ENCODE assay signal across 1 cellular context in the genomic region with DNA sequence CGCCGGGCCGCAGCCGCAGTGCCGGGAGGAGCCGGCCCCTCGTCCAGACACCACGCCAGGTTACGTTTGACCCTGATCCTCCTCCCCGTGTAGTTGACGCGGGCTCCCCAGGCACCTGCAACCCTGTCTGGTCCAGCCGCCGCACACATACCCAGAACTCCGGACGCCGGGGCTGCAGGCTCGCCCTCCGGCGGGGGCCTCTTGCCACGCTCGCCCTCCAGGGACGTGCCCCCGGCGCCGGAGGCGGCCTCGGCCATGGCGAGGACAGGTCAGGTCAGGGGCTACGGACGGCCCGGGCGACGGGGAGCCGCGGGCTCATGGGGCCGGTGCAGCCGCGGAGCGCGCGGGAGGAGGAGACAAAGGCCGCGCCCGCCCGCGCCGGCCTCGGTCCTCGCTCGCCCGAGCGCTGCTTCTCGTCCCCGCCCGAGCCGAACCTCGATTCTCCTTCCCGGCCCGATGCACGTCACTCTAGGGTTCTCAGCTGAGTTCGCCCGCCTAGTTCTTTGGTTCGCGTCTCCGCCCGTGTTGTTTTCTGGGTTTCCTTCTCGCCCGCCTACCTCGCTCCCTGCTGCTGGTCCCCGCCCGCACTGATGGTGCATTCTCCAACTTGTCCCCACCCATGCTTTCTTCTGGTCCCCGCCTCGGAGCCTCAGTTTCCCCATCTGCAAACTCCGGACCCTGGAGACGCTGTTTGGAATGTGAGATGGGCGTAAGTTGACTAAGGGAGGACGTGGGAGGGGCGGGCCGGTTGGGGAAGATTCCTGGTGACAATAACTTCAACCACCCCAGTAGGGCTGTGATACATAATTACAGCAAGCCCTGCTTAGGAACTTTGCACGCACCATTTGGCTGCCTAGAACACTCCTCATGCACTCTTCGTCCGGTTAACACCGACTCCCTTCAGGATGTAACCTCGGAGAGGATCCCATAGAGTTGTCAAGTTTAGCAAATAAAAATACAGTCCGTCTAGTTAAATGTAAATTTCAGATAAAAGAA.
TF ChIP-seq lines count a peak whose summit lies in the region.

A gene with protein sequence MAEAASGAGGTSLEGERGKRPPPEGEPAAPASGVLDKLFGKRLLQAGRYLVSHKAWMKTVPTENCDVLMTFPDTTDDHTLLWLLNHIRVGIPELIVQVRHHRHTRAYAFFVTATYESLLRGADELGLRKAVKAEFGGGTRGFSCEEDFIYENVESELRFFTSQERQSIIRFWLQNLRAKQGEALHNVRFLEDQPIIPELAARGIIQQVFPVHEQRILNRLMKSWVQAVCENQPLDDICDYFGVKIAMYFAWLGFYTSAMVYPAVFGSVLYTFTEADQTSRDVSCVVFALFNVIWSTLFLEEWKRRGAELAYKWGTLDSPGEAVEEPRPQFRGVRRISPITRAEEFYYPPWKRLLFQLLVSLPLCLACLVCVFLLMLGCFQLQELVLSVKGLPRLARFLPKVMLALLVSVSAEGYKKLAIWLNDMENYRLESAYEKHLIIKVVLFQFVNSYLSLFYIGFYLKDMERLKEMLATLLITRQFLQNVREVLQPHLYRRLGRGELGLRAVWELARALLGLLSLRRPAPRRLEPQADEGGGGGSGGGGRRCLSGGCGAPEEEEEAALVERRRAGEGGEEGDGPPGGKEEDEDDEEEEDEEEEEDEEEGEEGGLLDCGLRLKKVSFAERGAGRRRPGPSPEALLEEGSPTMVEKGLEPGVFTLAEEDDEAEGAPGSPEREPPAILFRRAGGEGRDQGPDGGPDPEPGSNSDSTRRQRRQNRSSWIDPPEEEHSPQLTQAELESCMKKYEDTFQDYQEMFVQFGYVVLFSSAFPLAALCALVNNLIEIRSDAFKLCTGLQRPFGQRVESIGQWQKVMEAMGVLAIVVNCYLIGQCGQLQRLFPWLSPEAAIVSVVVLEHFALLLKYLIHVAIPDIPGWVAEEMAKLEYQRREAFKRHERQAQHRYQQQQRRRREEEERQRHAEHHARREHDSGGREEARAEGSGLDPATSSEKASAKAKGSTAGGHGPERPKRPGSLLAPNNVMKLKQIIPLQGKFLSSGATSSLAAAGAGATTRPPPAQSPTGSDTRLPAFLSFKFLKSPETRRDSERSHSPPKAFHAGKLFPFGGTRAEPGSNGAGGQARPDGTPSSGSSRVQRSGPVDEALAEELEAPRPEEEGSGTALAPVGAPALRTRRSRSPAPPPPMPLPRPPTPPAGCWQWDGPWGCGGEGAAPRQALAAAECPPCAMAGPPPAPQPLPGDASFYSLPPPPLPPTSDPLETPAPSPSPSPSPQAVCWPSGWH (minus strand): TSS at position 442 of the 996 bp plus-strand sequence. CDS start 185 bp downstream, at position 257.

TF ChIP-seq in HEK293, 187 proteins besides CTCF, POLR2A, EP300 and RAD21 (continued from another document and continues in another):
- TF ChIP-seq OVOL3 (tag by site-specific recombination; IDR thresholded peaks at IDR 0.05) (peak; percentile 67; the same call in 1 of the 2 replicates), GLIS1 (tag by site-specific recombination; IDR thresholded peaks at IDR 0.05) (peak; percentile 75), ZNF138 (tag by site-specific recombination; IDR thresholded peaks at IDR 0.05; ENCODE audit: borderline replicate concordance) (no peak), ZBTB21 (tag by site-specific recombination; IDR thresholded peaks at IDR 0.05) (peak; percentile 93), ZNF24 (tag by site-specific recombination; IDR thresholded peaks at IDR 0.05) (peak; percentile 97), ZNF121 (tag by site-specific recombination; IDR thresholded peaks at IDR 0.05) (peak; percentile 48; the same call in 1 of the 2 replicates), ZNF768 (tag by site-specific recombination; IDR thresholded peaks at IDR 0.05) (peak; percentile 74; the same call in 1 of the 2 replicates), ZNF248 (tag by site-specific recombination; IDR thresholded peaks at IDR 0.05) (no peak), SETDB1 (IDR thresholded peaks at IDR 0.05; ENCODE audit: insufficient read length, low read length) (no peak), ZSCAN30 (tag by site-specific recombination; IDR thresholded peaks at IDR 0.05) (peak; percentile 100), ZNF843 (tag by site-specific recombination; IDR thresholded peaks at IDR 0.05) (peak; percentile 70; the same call in 1 of the 2 replicates), SCRT2 (tag by site-specific recombination; IDR thresholded peaks at IDR 0.05) (no peak), ZNF76 (tag by site-specific recombination; IDR thresholded peaks at IDR 0.05; ENCODE audit: borderline replicate concordance, low read depth) (peak; percentile 87), ZNF354C (tag by site-specific recombination; IDR thresholded peaks at IDR 0.05; ENCODE audit: borderline replicate concordance, low read depth) (no peak), ZNF549 (tag by site-specific recombination; IDR thresholded peaks at IDR 0.05) (no peak), ZXDB (tag by site-specific recombination; IDR thresholded peaks at IDR 0.05) (peak; percentile 96), ZEB2 (tag by site-specific recombination; IDR thresholded peaks at IDR 0.05) (peak; percentile 98), ZNF510 (tag by site-specific recombination; IDR thresholded peaks at IDR 0.05; ENCODE audit: insufficient replicate concordance) (no peak), ZNF416 (tag by site-specific recombination; IDR thresholded peaks at IDR 0.05) (peak; percentile 89), ZSCAN23 (tag by site-specific recombination; IDR thresholded peaks at IDR 0.05) (peak; percentile 96), ZFP37 (tag by site-specific recombination; IDR thresholded peaks at IDR 0.05) (peak; percentile 77; the same call in 1 of the 2 replicates), ZNF571 (tag by site-specific recombination; IDR thresholded peaks at IDR 0.05) (no peak), BCL11A (tag by site-specific recombination; IDR thresholded peaks at IDR 0.05; ENCODE audit: low read depth) (peak; percentile 79; the same call in 1 of the 2 replicates), ZFP41 (tag by site-specific recombination; IDR thresholded peaks at IDR 0.05; ENCODE audit: borderline replicate concordance) (no peak), ZNF585B (tag by site-specific recombination; IDR thresholded peaks at IDR 0.05) (no peak), ZNF157 (tag by site-specific recombination; IDR thresholded peaks at IDR 0.05) (no peak), ZNF366 (tag by site-specific recombination; conservative IDR thresholded peaks at IDR 0.05) (peak; percentile 80), ZNF777 (tag by site-specific recombination; IDR thresholded peaks at IDR 0.05; ENCODE audit: borderline replicate concordance) (no peak; the same call in 1 of the 2 replicates), SCRT1 (tag by site-specific recombination; IDR thresholded peaks at IDR 0.05; ENCODE audit: borderline replicate concordance) (0 out of 2 replicates have a peak, but pooled peaks have one; percentile 35), ZNF114 (tag by site-specific recombination; IDR thresholded peaks at IDR 0.05) (no peak), GFI1B (tag by site-specific recombination; IDR thresholded peaks at IDR 0.05) (no peak; the same call in 1 of the 2 replicates), IKZF3 (tag by site-specific recombination; IDR thresholded peaks at IDR 0.05) (peak; percentile 95), KLF1 (tag by site-specific recombination; IDR thresholded peaks at IDR 0.05) (peak; percentile 92), ZNF654 (tag by site-specific recombination; IDR thresholded peaks at IDR 0.05; ENCODE audit: low read depth) (no peak), ZNF785 (tag by site-specific recombination; IDR thresholded peaks at IDR 0.05) (peak; percentile 73), ZNF184 (tag by site-specific recombination; IDR thresholded peaks at IDR 0.05) (peak; percentile 97), ZNF544 (tag by site-specific recombination; IDR thresholded peaks at IDR 0.05) (no peak), ZNF214 (tag by site-specific recombination; IDR thresholded peaks at IDR 0.05; ENCODE audit: borderline replicate concordance) (no peak)
- TF ChIP-seq, protein P1, sequence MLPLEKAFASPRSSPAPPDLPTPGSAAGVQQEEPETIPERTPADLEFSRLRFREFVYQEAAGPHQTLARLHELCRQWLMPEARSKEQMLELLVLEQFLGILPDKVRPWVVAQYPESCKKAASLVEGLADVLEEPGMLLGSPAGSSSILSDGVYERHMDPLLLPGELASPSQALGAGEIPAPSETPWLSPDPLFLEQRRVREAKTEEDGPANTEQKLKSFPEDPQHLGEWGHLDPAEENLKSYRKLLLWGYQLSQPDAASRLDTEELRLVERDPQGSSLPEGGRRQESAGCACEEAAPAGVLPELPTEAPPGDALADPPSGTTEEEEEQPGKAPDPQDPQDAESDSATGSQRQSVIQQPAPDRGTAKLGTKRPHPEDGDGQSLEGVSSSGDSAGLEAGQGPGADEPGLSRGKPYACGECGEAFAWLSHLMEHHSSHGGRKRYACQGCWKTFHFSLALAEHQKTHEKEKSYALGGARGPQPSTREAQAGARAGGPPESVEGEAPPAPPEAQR (tag by site-specific recombination; IDR thresholded peaks at IDR 0.05): peak; percentile 89
- TF ChIP-seq, protein P2, sequence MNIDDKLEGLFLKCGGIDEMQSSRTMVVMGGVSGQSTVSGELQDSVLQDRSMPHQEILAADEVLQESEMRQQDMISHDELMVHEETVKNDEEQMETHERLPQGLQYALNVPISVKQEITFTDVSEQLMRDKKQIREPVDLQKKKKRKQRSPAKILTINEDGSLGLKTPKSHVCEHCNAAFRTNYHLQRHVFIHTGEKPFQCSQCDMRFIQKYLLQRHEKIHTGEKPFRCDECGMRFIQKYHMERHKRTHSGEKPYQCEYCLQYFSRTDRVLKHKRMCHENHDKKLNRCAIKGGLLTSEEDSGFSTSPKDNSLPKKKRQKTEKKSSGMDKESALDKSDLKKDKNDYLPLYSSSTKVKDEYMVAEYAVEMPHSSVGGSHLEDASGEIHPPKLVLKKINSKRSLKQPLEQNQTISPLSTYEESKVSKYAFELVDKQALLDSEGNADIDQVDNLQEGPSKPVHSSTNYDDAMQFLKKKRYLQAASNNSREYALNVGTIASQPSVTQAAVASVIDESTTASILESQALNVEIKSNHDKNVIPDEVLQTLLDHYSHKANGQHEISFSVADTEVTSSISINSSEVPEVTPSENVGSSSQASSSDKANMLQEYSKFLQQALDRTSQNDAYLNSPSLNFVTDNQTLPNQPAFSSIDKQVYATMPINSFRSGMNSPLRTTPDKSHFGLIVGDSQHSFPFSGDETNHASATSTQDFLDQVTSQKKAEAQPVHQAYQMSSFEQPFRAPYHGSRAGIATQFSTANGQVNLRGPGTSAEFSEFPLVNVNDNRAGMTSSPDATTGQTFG (tag by site-specific recombination; IDR thresholded peaks at IDR 0.05; ENCODE audit: borderline replicate concordance): peak; percentile 79; the same call in 1 of the 2 replicates
- TF ChIP-seq, protein P3, sequence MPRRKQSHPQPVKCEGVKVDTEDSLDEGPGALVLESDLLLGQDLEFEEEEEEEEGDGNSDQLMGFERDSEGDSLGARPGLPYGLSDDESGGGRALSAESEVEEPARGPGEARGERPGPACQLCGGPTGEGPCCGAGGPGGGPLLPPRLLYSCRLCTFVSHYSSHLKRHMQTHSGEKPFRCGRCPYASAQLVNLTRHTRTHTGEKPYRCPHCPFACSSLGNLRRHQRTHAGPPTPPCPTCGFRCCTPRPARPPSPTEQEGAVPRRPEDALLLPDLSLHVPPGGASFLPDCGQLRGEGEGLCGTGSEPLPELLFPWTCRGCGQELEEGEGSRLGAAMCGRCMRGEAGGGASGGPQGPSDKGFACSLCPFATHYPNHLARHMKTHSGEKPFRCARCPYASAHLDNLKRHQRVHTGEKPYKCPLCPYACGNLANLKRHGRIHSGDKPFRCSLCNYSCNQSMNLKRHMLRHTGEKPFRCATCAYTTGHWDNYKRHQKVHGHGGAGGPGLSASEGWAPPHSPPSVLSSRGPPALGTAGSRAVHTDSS (tag by site-specific recombination; IDR thresholded peaks at IDR 0.05): peak; percentile 82
- TF ChIP-seq, protein P4, sequence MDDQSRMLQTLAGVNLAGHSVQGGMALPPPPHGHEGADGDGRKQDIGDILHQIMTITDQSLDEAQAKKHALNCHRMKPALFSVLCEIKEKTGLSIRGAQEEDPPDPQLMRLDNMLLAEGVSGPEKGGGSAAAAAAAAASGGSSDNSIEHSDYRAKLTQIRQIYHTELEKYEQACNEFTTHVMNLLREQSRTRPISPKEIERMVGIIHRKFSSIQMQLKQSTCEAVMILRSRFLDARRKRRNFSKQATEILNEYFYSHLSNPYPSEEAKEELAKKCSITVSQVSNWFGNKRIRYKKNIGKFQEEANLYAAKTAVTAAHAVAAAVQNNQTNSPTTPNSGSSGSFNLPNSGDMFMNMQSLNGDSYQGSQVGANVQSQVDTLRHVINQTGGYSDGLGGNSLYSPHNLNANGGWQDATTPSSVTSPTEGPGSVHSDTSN (CRISPR knock-in tag; IDR thresholded peaks at IDR 0.05): peak; percentile 92
- TF ChIP-seq, protein P5, sequence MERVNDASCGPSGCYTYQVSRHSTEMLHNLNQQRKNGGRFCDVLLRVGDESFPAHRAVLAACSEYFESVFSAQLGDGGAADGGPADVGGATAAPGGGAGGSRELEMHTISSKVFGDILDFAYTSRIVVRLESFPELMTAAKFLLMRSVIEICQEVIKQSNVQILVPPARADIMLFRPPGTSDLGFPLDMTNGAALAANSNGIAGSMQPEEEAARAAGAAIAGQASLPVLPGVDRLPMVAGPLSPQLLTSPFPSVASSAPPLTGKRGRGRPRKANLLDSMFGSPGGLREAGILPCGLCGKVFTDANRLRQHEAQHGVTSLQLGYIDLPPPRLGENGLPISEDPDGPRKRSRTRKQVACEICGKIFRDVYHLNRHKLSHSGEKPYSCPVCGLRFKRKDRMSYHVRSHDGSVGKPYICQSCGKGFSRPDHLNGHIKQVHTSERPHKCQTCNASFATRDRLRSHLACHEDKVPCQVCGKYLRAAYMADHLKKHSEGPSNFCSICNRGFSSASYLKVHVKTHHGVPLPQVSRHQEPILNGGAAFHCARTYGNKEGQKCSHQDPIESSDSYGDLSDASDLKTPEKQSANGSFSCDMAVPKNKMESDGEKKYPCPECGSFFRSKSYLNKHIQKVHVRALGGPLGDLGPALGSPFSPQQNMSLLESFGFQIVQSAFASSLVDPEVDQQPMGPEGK (tag by site-specific recombination; IDR thresholded peaks at IDR 0.05): peak; percentile 92
- TF ChIP-seq, protein P6, sequence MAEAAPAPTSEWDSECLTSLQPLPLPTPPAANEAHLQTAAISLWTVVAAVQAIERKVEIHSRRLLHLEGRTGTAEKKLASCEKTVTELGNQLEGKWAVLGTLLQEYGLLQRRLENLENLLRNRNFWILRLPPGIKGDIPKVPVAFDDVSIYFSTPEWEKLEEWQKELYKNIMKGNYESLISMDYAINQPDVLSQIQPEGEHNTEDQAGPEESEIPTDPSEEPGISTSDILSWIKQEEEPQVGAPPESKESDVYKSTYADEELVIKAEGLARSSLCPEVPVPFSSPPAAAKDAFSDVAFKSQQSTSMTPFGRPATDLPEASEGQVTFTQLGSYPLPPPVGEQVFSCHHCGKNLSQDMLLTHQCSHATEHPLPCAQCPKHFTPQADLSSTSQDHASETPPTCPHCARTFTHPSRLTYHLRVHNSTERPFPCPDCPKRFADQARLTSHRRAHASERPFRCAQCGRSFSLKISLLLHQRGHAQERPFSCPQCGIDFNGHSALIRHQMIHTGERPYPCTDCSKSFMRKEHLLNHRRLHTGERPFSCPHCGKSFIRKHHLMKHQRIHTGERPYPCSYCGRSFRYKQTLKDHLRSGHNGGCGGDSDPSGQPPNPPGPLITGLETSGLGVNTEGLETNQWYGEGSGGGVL (tag by site-specific recombination; IDR thresholded peaks at IDR 0.05): peak; percentile 90
